Comparison of ENCODE assay signal across 8 cellular contexts in genomic region chrX:13078739-13079444, GRCh38. TPM values are rescaled to one million over a fixed set of nuclear protein-coding genes. Genes with fewer than 3 reads are reported as not detected.
A peak's percentile ranks its signal among the peaks of the same experiment; 100 is the strongest.
DNase-seq lines count a peak whose midpoint lies in the region; ATAC-seq and TF ChIP-seq lines count a peak whose summit lies in the region.

No MANE protein-coding gene starts in this region.

- no peaks in the 10 kb centered on the region for H4K20me1 ChIP-seq in BLaER1 treated with 17β-estradiol and CSF1 and Interleukin-3, amounts not matched to agents 10 nM and 100 nM
- no peaks in the 10 kb centered on the region for H4K20me1 ChIP-seq in Karpas-422 (ENCODE audit: insufficient read depth, low read depth, low read length)

- H3K9me3 Mint-ChIP-seq in memory B cell: no peaks in the 10 kb centered on the region

- ATAC-seq in memory B cell (ENCODE audit: low read depth) (no peak), HG03469 (IDR thresholded peaks at IDR 0.05; ENCODE audit: unreplicated experiment) (no peak), HG03175 (IDR thresholded peaks at IDR 0.05; ENCODE audit: unreplicated experiment) (no peak)

- H3K27me3 Mint-ChIP-seq in memory B cell: no peaks in the 10 kb centered on the region

- H3K27me3 ChIP-seq in BLaER1 treated with 17β-estradiol and CSF1 and Interleukin-3, amounts not matched to agents 10 nM and 100 nM: no peaks in the 10 kb centered on the region
- H3K27me3 ChIP-seq in Karpas-422 (ENCODE audit: low read length): no peaks in the 10 kb centered on the region

- H3K4me1 Mint-ChIP-seq in memory B cell: peaks cover 49% of the 10 kb centered on the region

- peaks cover 0 to 6% (median 0%) of the 10 kb centered on the region in 11 experiments; a peak in 2 of 22 replicates for H3K9me3 ChIP-seq in BLaER1 treated with 17β-estradiol and CSF1 and Interleukin-3, amounts not matched to agents 10 nM and 100 nM (replicated peaks in 1 of 11)
- H3K9me3 ChIP-seq in Karpas-422 (ENCODE audit: low read length): no peaks in the 10 kb centered on the region

- TF ChIP-seq CTCF in astrocyte of the spinal cord (IDR thresholded peaks at IDR 0.05; ENCODE audit: low read depth, low read length): no peak

- H3K4me1 ChIP-seq in BLaER1 treated with 17β-estradiol and CSF1 and Interleukin-3, amounts not matched to agents 10 nM and 100 nM: peaks cover 89 to 100% (median 95%) of the 10 kb centered on the region in 10 experiments
- H3K4me1 ChIP-seq in Karpas-422 (ENCODE audit: low read length) (peaks cover 31% of the 10 kb centered on the region), urinary bladder (ENCODE audit: insufficient read depth) (no peaks in the 10 kb centered on the region)

- no peak for DNase-seq in Karpas-422
- DNase-seq in astrocyte of the spinal cord (ENCODE audit: low read depth, low spot score): peak; percentile 91
- no peak for DNase-seq in memory B cell (ENCODE audit: low spot score in 2 of 2)
- DNase-seq in NCI-H187 treated with DMSO at 0.1 percent for 48 hours (lab: John Stamatoyannopoulos, UW): no peak

- peak overlapping the region; percentile 66 to 87 (median 80); a peak in 21 of 22 replicates for H3K9ac ChIP-seq in BLaER1 treated with 17β-estradiol and CSF1 and Interleukin-3, amounts not matched to agents 10 nM and 100 nM
- H3K9ac ChIP-seq in Karpas-422 (ENCODE audit: low read length): no peak overlapping the region

- in situ Hi-C loops in astrocyte of the spinal cord (cut with HindIII; ENCODE audit: low sequenced_read_pairs): no loop called here

- peak overlapping the region; percentile 59 for H3K4me3 Mint-ChIP-seq in memory B cell

- H3K4me3 ChIP-seq in BLaER1 treated with 17β-estradiol and CSF1 and Interleukin-3, amounts not matched to agents 10 nM and 100 nM: peak overlapping the region in 2 of 10 experiments; percentile 18 to 41; a peak in 3 of 20 replicates
- no peak overlapping the region for H3K4me3 ChIP-seq in Karpas-422 (ENCODE audit: low read length)
- no peak overlapping the region for H3K4me3 ChIP-seq in astrocyte of the spinal cord (ENCODE audit: low read depth, low read length)
- no peak overlapping the region for H3K4me3 ChIP-seq in urinary bladder (ENCODE audit: low read depth, low read length)

- 0 out of 2 replicates have a peak overlapping the region, but pooled peaks have one; percentile 11 for H2AFZ ChIP-seq in Karpas-422 (ENCODE audit: low read length)

- peak overlapping the region; percentile 69 to 99 (median 95) for H3K27ac ChIP-seq in BLaER1 treated with 17β-estradiol and CSF1 and Interleukin-3, amounts not matched to agents 10 nM and 100 nM
- H3K27ac ChIP-seq in Karpas-422 (ENCODE audit: low read length) (no peak overlapping the region), urinary bladder (ENCODE audit: low read depth) (peak overlapping the region; percentile 60)

- no peaks in the 10 kb centered on the region for H3K36me3 Mint-ChIP-seq in memory B cell

- WGBS in urinary bladder: 19% methylated on average over 10 of the region's 10 CpGs

- peak overlapping the region; percentile 93 for H3K27ac Mint-ChIP-seq in memory B cell

- H3K79me2 ChIP-seq in Karpas-422 (ENCODE audit: low read length): no peaks in the 10 kb centered on the region

- peak overlapping the region; percentile 63 to 83 (median 76) for H3K4me2 ChIP-seq in BLaER1 treated with 17β-estradiol and CSF1 and Interleukin-3, amounts not matched to agents 10 nM and 100 nM
- H3K4me2 ChIP-seq in Karpas-422 (ENCODE audit: low read depth, low read length, poor library complexity, severe bottlenecking): no peak overlapping the region

- H3K36me3 ChIP-seq in BLaER1 treated with 17β-estradiol and CSF1 and Interleukin-3, amounts not matched to agents 10 nM and 100 nM: no peaks in the 10 kb centered on the region
- no peaks in the 10 kb centered on the region for H3K36me3 ChIP-seq in Karpas-422 (ENCODE audit: insufficient read depth, low read length)
- no peaks in the 10 kb centered on the region for H3K36me3 ChIP-seq in urinary bladder (ENCODE audit: insufficient read depth)

- no peaks in the 10 kb centered on the region for H3K9me2 ChIP-seq in Karpas-422 (replicated peaks; ENCODE audit: insufficient read depth, low read length)

RNA-seq across cellular contexts. Expression of gene FAM9C, which starts 34.5 kb away (rescaled TPM):
- not detected in 2 replicates for total RNA-seq in Karpas-422 (2014; rRNA removed; shearing (Covaris generic); ENCODE audit: low replicate concordance)
- 0.05 TPM for total RNA-seq in urinary bladder
- polyA plus RNA-seq in urinary bladder: 0.08 TPM
